ENCODE assay signal across 10 cellular contexts in the genomic region with DNA sequence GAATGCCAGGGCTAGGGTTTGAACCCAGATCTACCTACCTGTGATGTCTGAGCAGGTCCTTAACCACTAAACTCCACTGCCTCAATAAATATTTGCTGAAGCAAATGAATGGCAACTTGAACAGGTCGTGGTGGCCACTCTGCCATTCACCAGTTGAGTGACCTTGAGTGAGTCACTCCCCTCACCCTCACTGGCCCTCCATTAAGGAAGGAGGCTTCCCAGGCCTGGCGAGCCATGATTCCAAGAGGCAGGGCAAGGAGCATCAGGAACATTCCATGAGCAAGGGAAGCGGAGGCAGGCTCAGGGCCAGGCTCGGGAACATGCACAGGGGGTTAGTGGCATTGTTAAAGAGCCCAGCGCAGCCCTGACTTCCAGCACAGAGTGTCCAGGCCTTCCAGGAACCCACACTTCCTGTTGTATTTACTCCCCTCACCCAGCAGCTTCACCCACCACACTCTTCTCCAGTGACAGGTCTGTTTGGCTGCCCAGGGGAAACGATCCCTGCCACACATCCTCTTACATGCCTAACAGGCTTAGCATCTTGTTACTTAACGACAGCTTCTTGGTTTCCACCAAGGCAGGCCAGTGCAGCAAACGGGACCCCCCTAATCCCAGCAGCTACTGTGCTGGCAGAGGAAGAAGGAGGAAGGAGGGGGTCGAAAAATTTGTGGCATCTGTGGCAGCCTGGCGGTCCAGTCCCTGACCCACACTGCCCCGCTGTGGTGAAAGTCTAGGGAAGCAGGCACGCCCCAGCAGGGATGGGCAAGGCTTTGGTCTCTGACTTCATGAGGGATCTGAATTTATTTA. TPM values are rescaled to one million over a fixed set of nuclear protein-coding genes. Genes with fewer than 3 reads are reported as not detected.
DNase-seq lines count a peak whose midpoint lies in the region; ATAC-seq, FAIRE-seq and TF ChIP-seq lines count a peak whose summit lies in the region.
"Had no signal": no experiment of that assay in that cellular context is flagged by ENCODE, and none has a peak within 500 bp of the region (broad histone marks: within the 10 kb centered on the region; RNA-seq: fewer than 3 reads in every experiment).

No MANE protein-coding gene starts in this region.

- no peak for TF ChIP-seq EP300 in H1 (IDR thresholded peaks at IDR 0.05; ENCODE audit: borderline replicate concordance in 1 of 2, low read depth in 2 of 2, low read length in 2 of 2)

- no peak overlapping the region for H3K27ac ChIP-seq in C4-2B
- H3K27ac ChIP-seq in H9 (ENCODE audit: insufficient read length, low read depth, low read length), result no peak overlapping the region
- H3K27ac ChIP-seq in SJCRH30, result no peak overlapping the region
- H3K27ac ChIP-seq in H1 (ENCODE audit: low read depth, low read length), result no peak overlapping the region
- no peak overlapping the region for H3K27ac ChIP-seq in mesendoderm (ENCODE audit: low read depth, low read length)
- no peak overlapping the region for H3K27ac ChIP-seq in uterus

- H3K4me1 ChIP-seq in H9 (ENCODE audit: insufficient read depth, low read length) (no peaks in the 10 kb centered on the region), SJCRH30 (no peaks in the 10 kb centered on the region), H1 (replicated peaks in 1 of 4; ENCODE audit: control insufficient read depth in 3 of 4, insufficient read depth in 4 of 4, low read length in 3 of 4) (no peaks in the 10 kb centered on the region), mesendoderm (ENCODE audit: control insufficient read depth, low read depth, low read length) (no peaks in the 10 kb centered on the region), uterus (no peaks in the 10 kb centered on the region)

- POLR2A ChIA-PET in H1 (lab: Charles Lee; ENCODE audit: partially characterized antibody), result interaction anchor here (0.7 kb wide), 1 partner anchor 428 kb away, joined by 3 read pairs; no protein-coding TSS in a partner anchor
- POLR2A ChIA-PET in naive thymus-derived CD8-positive, alpha-beta T cell (lab: Charles Lee), result no interaction called here

- H3K79me1 ChIP-seq in H9 (ENCODE audit: insufficient read depth, low read depth, low read length, poor library complexity, severe bottlenecking), result no peaks in the 10 kb centered on the region
- no peaks in the 10 kb centered on the region for H3K79me1 ChIP-seq in H1 (ENCODE audit: low read depth, low read length)
- H3K79me1 ChIP-seq in mesendoderm (ENCODE audit: low read length), result no peaks in the 10 kb centered on the region

- DNase-seq in H9 (peak; percentile 80), SJCRH30 (peak; percentile 49 to 68), H1 (ENCODE audit: low read depth in 1 of 2, low spot score in 2 of 2) (peak in 1 of 2 experiments; percentile 85), mesendoderm (peak; percentile 75), uterus (peak in 1 of 2 donors; percentile 63)
- DNase-seq in naive thymus-derived CD8-positive, alpha-beta T cell, result no peak

- no peak overlapping the region for H3T11ph ChIP-seq in H9 (ENCODE audit: low read length)

- no peak overlapping the region for H2BK120ac ChIP-seq in H9 (ENCODE audit: low read depth, low read length, poor library complexity, severe bottlenecking)
- H2BK120ac ChIP-seq in H1 (replicated peaks; ENCODE audit: low read depth, low read length), result no peak overlapping the region
- H2BK120ac ChIP-seq in mesendoderm (ENCODE audit: low read depth, low read length), result no peak overlapping the region

- CTCF ChIA-PET in H1 (lab: Charles Lee; ENCODE audit: partially characterized antibody), result interaction anchor here (0.6 to 4.3 kb wide), 40 partner anchors 9 to 808 kb away, joined by 3 to 46 read pairs (median 4); no protein-coding TSS in a partner anchor

- H2BK5ac ChIP-seq in H9 (ENCODE audit: insufficient read length, low read length) (no peak overlapping the region), H1 (ENCODE audit: low read depth, low read length) (0 out of 2 replicates have a peak overlapping the region, but pooled peaks have one; percentile 4), mesendoderm (ENCODE audit: low read length) (no peak overlapping the region)

- peak overlapping the region in 1 of 2 experiments; percentile 7; a peak in 2 of 5 replicates for H3K4me3 Mint-ChIP-seq in H9
- H3K4me3 Mint-ChIP-seq in naive thymus-derived CD8-positive, alpha-beta T cell, result no peak overlapping the region
- H3K4me3 Mint-ChIP-seq: stimulated activated naive CD8-positive, alpha-beta T cell treated with anti-CD3 and anti-CD28 coated beads, Interleukin-15, Interleukin-2, amounts not matched to agents 100 ng/mL and 50 ng/mL, for 24 hours had no signal

- H3K23me2 ChIP-seq in H9 (ENCODE audit: insufficient read length, low read depth, low read length, poor library complexity, severe bottlenecking) (no peaks in the 10 kb centered on the region), H1 (ENCODE audit: low read depth, low read length) (no peaks in the 10 kb centered on the region)

- no peak overlapping the region for H3K56ac ChIP-seq in H9 (ENCODE audit: insufficient read length, low read depth, low read length)
- no peak overlapping the region for H3K56ac ChIP-seq in H1 (replicated peaks; ENCODE audit: insufficient read length, low read depth, low read length)
- no peak overlapping the region for H3K56ac ChIP-seq in mesendoderm (ENCODE audit: low read length)

- peaks cover 28% of the 10 kb centered on the region for H3K27me3 Mint-ChIP-seq in H9 (ENCODE audit: low read depth)
- H3K27me3 Mint-ChIP-seq in naive thymus-derived CD8-positive, alpha-beta T cell, result peaks cover 23 to 55% (median 33%) of the 10 kb centered on the region in 5 donors

- H2BK20ac ChIP-seq in H9 (ENCODE audit: low read depth, low read length, poor library complexity, severe bottlenecking) (no peak overlapping the region), H1 (ENCODE audit: low read length) (no peak overlapping the region)

- no peak overlapping the region for H4K91ac ChIP-seq in H9 (ENCODE audit: insufficient read length, low read depth, low read length)
- no peak overlapping the region for H4K91ac ChIP-seq in H1 (replicated peaks; ENCODE audit: insufficient read length, low read length)

- no peak overlapping the region for H2BK12ac ChIP-seq in H9 (ENCODE audit: insufficient read length, low read depth, low read length)
- H2BK12ac ChIP-seq in H1 (ENCODE audit: low read depth, low read length), result no peak overlapping the region; the same call in 1 of the 2 replicates

- H3K79me2 ChIP-seq in H9 (ENCODE audit: insufficient read depth, low read length) (no peaks in the 10 kb centered on the region), H1 (ENCODE audit: control insufficient read depth in 1 of 2, insufficient read depth in 2 of 2, low read length in 2 of 2) (no peaks in the 10 kb centered on the region), mesendoderm (ENCODE audit: control insufficient read depth, insufficient read depth, low read length) (no peaks in the 10 kb centered on the region)

- TF ChIP-seq POLR2A in H1 (IDR thresholded peaks at IDR 0.05; ENCODE audit: control extremely low read depth in 1 of 2, low read depth in 2 of 2, low read length in 2 of 2) (no peak), uterus (IDR thresholded peaks at IDR 0.05) (no peak)

- H2AFZ ChIP-seq in H9 (ENCODE audit: low read length) (no peak overlapping the region), H1 (ENCODE audit: low read length) (peak overlapping the region; percentile 88; the same call in 1 of the 2 replicates)

- no peak overlapping the region for H3K14ac ChIP-seq in H9 (ENCODE audit: insufficient read depth, low read length)
- H3K14ac ChIP-seq in H1 (ENCODE audit: insufficient read length), result no peak overlapping the region

- H3K9me3 ChIP-seq in H9 (ENCODE audit: control insufficient read depth, low read depth, low read length), result no peaks in the 10 kb centered on the region
- no peaks in the 10 kb centered on the region for H3K9me3 ChIP-seq in SJCRH30 (replicated peaks)
- no peaks in the 10 kb centered on the region for H3K9me3 ChIP-seq in H1 (ENCODE audit: insufficient read depth in 2 of 2, low read depth in 1 of 2, low read length in 1 of 2)
- H3K9me3 ChIP-seq in uterus, result no peaks in the 10 kb centered on the region

- H3K4me2 ChIP-seq in H9 (ENCODE audit: insufficient read depth, insufficient read length, low read length) (no peak overlapping the region), H1 (ENCODE audit: insufficient read depth in 1 of 2, low read depth in 2 of 2, low read length in 2 of 2) (no peak overlapping the region), mesendoderm (ENCODE audit: low read length) (no peak overlapping the region)

- H3K4ac ChIP-seq in H9 (ENCODE audit: low read depth, low read length), result no peak overlapping the region
- no peak overlapping the region for H3K4ac ChIP-seq in H1 (replicated peaks; ENCODE audit: insufficient read length, low read depth, low read length)
- no peak overlapping the region for H3K4ac ChIP-seq in mesendoderm (ENCODE audit: low read depth, low read length)

- H3K9ac ChIP-seq in H9 (ENCODE audit: extremely low read depth, insufficient read length, low read length) (no peak overlapping the region), H1 (replicated peaks in 1 of 4; ENCODE audit: extremely low read depth in 1 of 4, low read depth in 3 of 4, low read length in 3 of 4) (no peak overlapping the region), mesendoderm (ENCODE audit: low read length) (no peak overlapping the region)

- H4K20me1 ChIP-seq in H9 (ENCODE audit: control insufficient read depth, insufficient read depth, insufficient read length) (no peaks in the 10 kb centered on the region), H1 (replicated peaks in 1 of 2; ENCODE audit: control insufficient read depth in 1 of 2, insufficient read depth in 2 of 2, low read length in 2 of 2) (peaks cover 0 to 1% of the 10 kb centered on the region in 2 experiments)

- no peak for ATAC-seq in naive thymus-derived CD8-positive, alpha-beta T cell
- ATAC-seq in HG03457 (IDR thresholded peaks at IDR 0.05; ENCODE audit: unreplicated experiment), result no peak

- no peak overlapping the region for H3K4me3 ChIP-seq in SJCRH30
- H3K4me3 ChIP-seq in H1 (ENCODE audit: extremely low read depth in 1 of 4, insufficient read depth in 2 of 4, low read depth in 3 of 4, low read length in 4 of 4), result no peak overlapping the region
- H3K4me3 ChIP-seq in mesendoderm (ENCODE audit: low read length), result no peak overlapping the region
- H3K4me3 ChIP-seq in uterus, result no peak overlapping the region

- WGBS in H9 (ENCODE audit: extremely low coverage, insufficient read length, low lambda C conversion rate), result no CpG with 5 or more reads among the region's 12 CpGs
- 52% methylated on average over 11 of the region's 12 CpGs; no CpG with 5 or more reads in 1 of the 2 experiments for WGBS in H1 (ENCODE audit: extremely low coverage in 1 of 2, insufficient coverage in 1 of 2, insufficient read length in 1 of 2, insufficient replicate concordance in 2 of 2, low coverage in 1 of 2, low lambda C conversion rate in 2 of 2, missing lambda C conversion rate in 1 of 2), 2 experiments
- no CpG with 5 or more reads among the region's 12 CpGs for WGBS in mesendoderm (ENCODE audit: extremely low coverage, insufficient coverage, low lambda C conversion rate)

- H2AK5ac ChIP-seq in H9 (ENCODE audit: insufficient read length, low read length), result no peak overlapping the region
- H2AK5ac ChIP-seq in H1 (ENCODE audit: low read depth, low read length), result no peak overlapping the region
- H2AK5ac ChIP-seq in mesendoderm (ENCODE audit: low read length), result no peak overlapping the region

- H3K27me3 ChIP-seq in H9 (ENCODE audit: insufficient read depth, low read length) (no peaks in the 10 kb centered on the region; the same call in none of the 2 replicates), SJCRH30 (peaks cover 2% of the 10 kb centered on the region), H1 (replicated peaks in 1 of 4; ENCODE audit: control insufficient read depth in 3 of 4, extremely low read depth in 1 of 4, insufficient read depth in 3 of 4, low read length in 3 of 4) (peaks cover under 1 to 2% (median under 1%) of the 10 kb centered on the region in 4 experiments; a peak in 4 of 7 replicates), mesendoderm (ENCODE audit: insufficient read depth, low read length, poor library complexity) (no peaks in the 10 kb centered on the region), uterus (peaks cover 0 to 2% of the 10 kb centered on the region in 2 donors)

- peak; percentile 88 to 92 for TF ChIP-seq RAD21 in H1 (IDR thresholded peaks at IDR 0.05 in 1 of 2, conservative IDR thresholded peaks at IDR 0.05 in 1 of 2; ENCODE audit: low read depth in 2 of 2, low read length in 2 of 2)

- intact Hi-C loops in uterus (cut with DNase I; ENCODE audit: low total_unique reads), result no loop called here

- no peak overlapping the region for H4K8ac ChIP-seq in H9 (replicated peaks; ENCODE audit: insufficient read length, low read depth, low read length)
- no peak overlapping the region for H4K8ac ChIP-seq in H1 (ENCODE audit: extremely low read depth, insufficient read depth, low read length)
- H4K8ac ChIP-seq in mesendoderm (ENCODE audit: low read depth, low read length), result no peak overlapping the region

- peaks cover 0 to 3% of the 10 kb centered on the region in 2 experiments; a peak in 1 of 4 replicates for H3K4me1 Mint-ChIP-seq in H9
- H3K4me1 Mint-ChIP-seq in naive thymus-derived CD8-positive, alpha-beta T cell, result peaks cover 0 to 2% (median under 1%) of the 10 kb centered on the region in 4 donors

- no peak overlapping the region for H4K5ac ChIP-seq in H9 (ENCODE audit: insufficient read length, low read depth, low read length)
- no peak overlapping the region for H4K5ac ChIP-seq in H1 (ENCODE audit: insufficient read length, low read depth, low read length)
- no peak overlapping the region for H4K5ac ChIP-seq in mesendoderm (ENCODE audit: low read length)

- TF ChIP-seq CTCF in C4-2B (conservative IDR thresholded peaks at IDR 0.05), result peak; percentile 88
- TF ChIP-seq CTCF in H9 (conservative IDR thresholded peaks at IDR 0.05), result peak; percentile 81
- peak; percentile 73 to 89 (median 78) for TF ChIP-seq CTCF in H1 (IDR thresholded peaks at IDR 0.05; ENCODE audit: control extremely low read depth in 1 of 3, insufficient read depth in 1 of 3, low read depth in 1 of 3, low read length in 3 of 3)
- TF ChIP-seq CTCF in uterus (IDR thresholded peaks at IDR 0.05), result peak; percentile 24 to 47 (median 41)

- H3K36me3 Mint-ChIP-seq in H9 (ENCODE audit: insufficient read depth in 1 of 3, low read depth in 3 of 3), result no peaks in the 10 kb centered on the region
- H3K36me3 Mint-ChIP-seq in naive thymus-derived CD8-positive, alpha-beta T cell, result no peaks in the 10 kb centered on the region

- no peaks in the 10 kb centered on the region for H3K9me3 Mint-ChIP-seq in H9
- no peaks in the 10 kb centered on the region for H3K9me3 Mint-ChIP-seq in naive thymus-derived CD8-positive, alpha-beta T cell
- H3K9me3 Mint-ChIP-seq: stimulated activated naive CD8-positive, alpha-beta T cell treated with anti-CD3 and anti-CD28 coated beads, Interleukin-15, Interleukin-2, amounts not matched to agents 100 ng/mL and 50 ng/mL, for 24 hours had no signal

- H3K23ac ChIP-seq in H9 (ENCODE audit: insufficient read length, low read depth, low read length) (no peak overlapping the region), H1 (ENCODE audit: insufficient read length) (no peak overlapping the region), mesendoderm (ENCODE audit: low read length) (no peak overlapping the region)

- H3K27ac Mint-ChIP-seq in H9, result no peak overlapping the region
- H3K27ac Mint-ChIP-seq in naive thymus-derived CD8-positive, alpha-beta T cell, result no peak overlapping the region
- H3K27ac Mint-ChIP-seq: stimulated activated naive CD8-positive, alpha-beta T cell treated with anti-CD3 and anti-CD28 coated beads, Interleukin-15, Interleukin-2, amounts not matched to agents 100 ng/mL and 50 ng/mL, for 24 hours had no signal

- H3K18ac ChIP-seq in H9 (ENCODE audit: insufficient read length, low read depth, low read length), result no peak overlapping the region
- no peak overlapping the region for H3K18ac ChIP-seq in H1 (ENCODE audit: extremely low read depth, low read length)
- no peak overlapping the region for H3K18ac ChIP-seq in mesendoderm (ENCODE audit: low read length)

- no peak for FAIRE-seq in H1 (lab: Jason Lieb, UNC)
- FAIRE-seq: endometrium had no signal

- H2BK15ac ChIP-seq in H9 (ENCODE audit: low read depth, low read length) (no peak overlapping the region), H1 (ENCODE audit: low read length) (no peak overlapping the region), mesendoderm (replicated peaks; ENCODE audit: low read depth) (no peak overlapping the region)

- H3K36me3 ChIP-seq in SJCRH30 (no peaks in the 10 kb centered on the region), H1 (ENCODE audit: control insufficient read depth in 2 of 4, insufficient read depth in 4 of 4, low read length in 3 of 4) (no peaks in the 10 kb centered on the region), mesendoderm (ENCODE audit: control insufficient read depth, insufficient read depth, low read length) (no peaks in the 10 kb centered on the region), uterus (no peaks in the 10 kb centered on the region)

RNA-seq across cellular contexts. Expression of a gene that starts 43.7 kb away (rescaled TPM):
- total RNA-seq in H9 (2021), result 62.6 and 63.3 TPM in 2 replicates
- 55.6 and 59.8 TPM in 2 replicates for total RNA-seq in SJCRH30 (2014; rRNA removed; shearing (Covaris generic))
- total RNA-seq in H1 (2021; fragmentation: NEBNext Ultra II Directional; extraction: Animal tissue kit (Norgen Biotek cat#: 25700)), result 63.9 TPM in 2 replicates
- 20.8 and 25.1 TPM in 2 replicates for polyA plus RNA-seq in H1 (2011; rRNA removed)
- 28.7 TPM for polyA plus RNA-seq in H1 (2011; cell fraction: cytosol; rRNA removed)
- 12.2 TPM for polyA plus RNA-seq in H1 (2011; cell fraction: nucleus; rRNA removed)
- 50.8 to 74.6 TPM (median 53.2 TPM) in 4 replicates for polyA plus RNA-seq in H1 (2012, experiment 1 of 2)
- polyA plus RNA-seq in H1 (2012, experiment 2 of 2), result 20.1 TPM
- 63.8 TPM for polyA plus RNA-seq in H1 (2013, experiment 1 of 2)
- polyA plus RNA-seq in H1 (2013, experiment 2 of 2), result 63.6 TPM
- polyA minus RNA-seq in H1 (2011; rRNA and poly(A)+ RNA removed), result 22.2 and 26.6 TPM in 2 replicates
- 12.6 TPM for polyA minus RNA-seq in H1 (2011; cell fraction: cytosol; rRNA and poly(A)+ RNA removed)
- 12.5 TPM for polyA minus RNA-seq in H1 (2011; cell fraction: nucleus; rRNA and poly(A)+ RNA removed)
- 96.8 TPM for polyA plus RNA-seq in mesendoderm (2013, experiment 1 of 2)
- 98.8 TPM for polyA plus RNA-seq in mesendoderm (2013, experiment 2 of 2)
- total RNA-seq in uterus, result 10 to 100 TPM in 3 of 4 donors, 1 to 10 TPM in 1; 9.7 to 43.5 (median 41.1) TPM
- total RNA-seq in naive thymus-derived CD8-positive, alpha-beta T cell, result 10 to 100 TPM; 45.6 TPM
- polyA plus RNA-seq in naive thymus-derived CD8-positive, alpha-beta T cell, result 100 to 1,000 TPM in 1 of 3 donors, 10 to 100 TPM in 2; 84.7 to 101 (median 91.7) TPM

RNA-seq across cellular contexts. Expression of a gene that starts 49.0 kb away (rescaled TPM):
- total RNA-seq in H9 (2021) (not detected in 2 replicates), uterus (1 to 10 TPM in 2 of 4 donors, under 1 TPM in 1, not detected in 1; under 0.01 to 5.2 (median 1.2) TPM)
- total RNA-seq in SJCRH30 (2014; rRNA removed; shearing (Covaris generic)), result not detected in 2 replicates
- not detected in 2 replicates for total RNA-seq in H1 (2021; fragmentation: NEBNext Ultra II Directional; extraction: Animal tissue kit (Norgen Biotek cat#: 25700))
- 0.08 TPM in 1 of 2 replicates, not detected in the other for polyA plus RNA-seq in H1 (2011; rRNA removed)
- not detected for polyA plus RNA-seq in H1 (2011; cell fraction: cytosol; rRNA removed)
- polyA plus RNA-seq in H1 (2011; cell fraction: nucleus; rRNA removed), result 0.04 TPM
- not detected in 4 replicates for polyA plus RNA-seq in H1 (2012, experiment 1 of 2)
- not detected for polyA plus RNA-seq in H1 (2012, experiment 2 of 2)
- not detected for polyA plus RNA-seq in H1 (2013, experiment 1 of 2)
- 0.11 TPM for polyA plus RNA-seq in H1 (2013, experiment 2 of 2)
- 0.09 and 0.22 TPM in 2 replicates for polyA minus RNA-seq in H1 (2011; rRNA and poly(A)+ RNA removed)
- not detected for polyA minus RNA-seq in H1 (2011; cell fraction: cytosol; rRNA and poly(A)+ RNA removed)
- not detected for polyA minus RNA-seq in H1 (2011; cell fraction: nucleus; rRNA and poly(A)+ RNA removed)
- 0.08 TPM for polyA plus RNA-seq in mesendoderm (2013, experiment 1 of 2)
- polyA plus RNA-seq in mesendoderm (2013, experiment 2 of 2), result 0.10 TPM
- total RNA-seq in naive thymus-derived CD8-positive, alpha-beta T cell, result not detected
- polyA plus RNA-seq in naive thymus-derived CD8-positive, alpha-beta T cell, result not detected

Comparison
In these comparisons a context has a peak if more than half of its experiments do, and no peak if none do; other contexts are left out.
1. DNase-seq: peak in H9 (single experiment), SJCRH30 (2 of 2) and mesendoderm (single experiment); none in naive thymus-derived CD8-positive, alpha-beta T cell (0 of 10).
2. Peak in every context shown above with its lines, with median percentiles within 50 percentile points of each other: CTCF ChIP-seq.